Comparison of ENCODE assay signal across 7 cellular contexts in genomic region chr7:126485791-126486190, GRCh38.
"Had no signal": no experiment of that assay in that cellular context is flagged by ENCODE, and none has a peak within 500 bp of the region (broad histone marks: within the 10 kb centered on the region; RNA-seq: fewer than 3 reads in every experiment).

No MANE protein-coding gene starts in this region.

- ATAC-seq: GM23338, HepG2, K562 had no signal

- H3K9me3 Mint-ChIP-seq: GM23338, H9 had no signal

- H3K27ac ChIP-seq: HL-60 had no signal

- H3K4me3 Mint-ChIP-seq: GM23338, H9 had no signal

- H2AFZ ChIP-seq: GM23338 had no signal

- DNase-seq: H9, HCEC 1CT, IMR-90 had no signal

- H3K4me2 ChIP-seq: GM23338 had no signal

- H3K4me3 ChIP-seq: GM23338, K562 had no signal
